Comparison of ENCODE assay signal across 31 cellular contexts in genomic region chr4:22510750-22511149, GRCh38. TPM values are rescaled to one million over a fixed set of nuclear protein-coding genes. Genes with fewer than 3 reads are reported as not detected.
DNase-seq lines count a peak whose midpoint lies in the region; FAIRE-seq and TF ChIP-seq lines count a peak whose summit lies in the region.
"Had no signal": no experiment of that assay in that cellular context is flagged by ENCODE, and none has a peak within 500 bp of the region (broad histone marks: within the 10 kb centered on the region; RNA-seq: fewer than 3 reads in every experiment).

No MANE protein-coding gene starts in this region.

- H3K27me3 ChIP-seq in brain microvascular endothelial cell (replicated peaks) = no peaks in the 10 kb centered on the region
- H3K27me3 ChIP-seq: BE2C, SJSA1 had no signal

- no peaks in the 10 kb centered on the region for H3K36me3 ChIP-seq in brain microvascular endothelial cell (replicated peaks)
- H3K36me3 ChIP-seq: BE2C, HAP-1, SJSA1 had no signal

- CTCF ChIA-PET in activated CD4-positive, alpha-beta T cell treated with anti-CD3 and anti-CD28 coated beads, Interleukin-2, amount 10 ng/mL, durations not matched to agents 7 days and 5 days (lab: Charles Lee) = interaction anchor here (0.6 kb wide), 1 partner anchor 26 kb away, joined by 4 read pairs; no protein-coding TSS in a partner anchor

- H3K4me1 Mint-ChIP-seq in nephron progenitor cell = peaks cover 52% of the 10 kb centered on the region
- peaks cover 17% of the 10 kb centered on the region for H3K4me1 Mint-ChIP-seq in activated CD4-positive, alpha-beta T cell treated with anti-CD3 and anti-CD28 coated beads, Interleukin-2, amount 10 ng/mL, durations not matched to agents 7 days and 5 days

- H3K27ac Mint-ChIP-seq in nephron progenitor cell = peak overlapping the region; percentile 15
- no peak overlapping the region for H3K27ac Mint-ChIP-seq in activated CD4-positive, alpha-beta T cell treated with anti-CD3 and anti-CD28 coated beads, Interleukin-2, amount 10 ng/mL, durations not matched to agents 7 days and 5 days
- H3K27ac Mint-ChIP-seq: CD14-positive monocyte; CD8-positive, alpha-beta memory T cell; IgD-negative memory B cell had no signal

- H3K27me3 Mint-ChIP-seq in nephron progenitor cell (ENCODE audit: low read depth, poor library complexity) = no peaks in the 10 kb centered on the region
- H3K27me3 Mint-ChIP-seq in activated CD4-positive, alpha-beta T cell treated with anti-CD3 and anti-CD28 coated beads, Interleukin-2, amount 10 ng/mL, durations not matched to agents 7 days and 5 days = peaks cover 2% of the 10 kb centered on the region

- TF ChIP-seq CTCF in nephron progenitor cell (IDR thresholded peaks at IDR 0.05) (no peak), brain microvascular endothelial cell (IDR thresholded peaks at IDR 0.05; ENCODE audit: low read depth, low read length, missing control alignments) (no peak)

- DNase-seq in NOMO-1 treated with DMSO at 0.1 percent for 48 hours (lab: John Stamatoyannopoulos, UW; ENCODE audit: unreplicated experiment) = peak; percentile 8
- no peak for DNase-seq in NOMO-1 treated with dmso at 0.1 percent for 144 hours (lab: John Stamatoyannopoulos, UW; ENCODE audit: unreplicated experiment)
- DNase-seq in nephron progenitor cell = no peak
- DNase-seq in activated CD4-positive, alpha-beta T cell treated with anti-CD3 and anti-CD28 coated beads, Interleukin-2, amount 10 ng/mL, durations not matched to agents 7 days and 5 days = no peak
- no peak for DNase-seq in brain microvascular endothelial cell
- DNase-seq in NCI-H510A (lab: John Stamatoyannopoulos, UW) = no peak
- DNase-seq: ACHN; BE2C; CD8-positive, alpha-beta memory T cell; DMS79 treated with DMSO at 0.1 percent for 48 hours; GF-D8; GOT3; NCI-H1092; NCI-H1436; NCI-H187; NCI-H2081 treated with DMSO at 0.1 percent for 48 hours; NCI-H2171; NCI-H226; NCI-H510A treated with DMSO at 0.1 percent for 48 hours; NCI-H748 treated with DMSO at 0.1 percent for 48 hours; PC-9; Right ventricle myocardium superior; RPMI8226 had no signal

- H3K27ac ChIP-seq in brain microvascular endothelial cell = no peak overlapping the region
- H3K27ac ChIP-seq: 22Rv1, KMS-11, PC-9, SJSA1 had no signal

- H3K36me3 Mint-ChIP-seq in nephron progenitor cell (ENCODE audit: low read depth) = peaks cover 64% of the 10 kb centered on the region
- no peaks in the 10 kb centered on the region for H3K36me3 Mint-ChIP-seq in activated CD4-positive, alpha-beta T cell treated with anti-CD3 and anti-CD28 coated beads, Interleukin-2, amount 10 ng/mL, durations not matched to agents 7 days and 5 days (ENCODE audit: low read depth)
- H3K36me3 Mint-ChIP-seq: CD14-positive monocyte; CD8-positive, alpha-beta memory T cell; IgD-negative memory B cell had no signal

- in situ Hi-C loops in brain microvascular endothelial cell (cut with HindIII; ENCODE audit: low pct_ligation_motif_present, low sequenced_read_pairs) = no loop called here

- peak overlapping the region; percentile 9 for H3K4me3 Mint-ChIP-seq in nephron progenitor cell
- H3K4me3 Mint-ChIP-seq in activated CD4-positive, alpha-beta T cell treated with anti-CD3 and anti-CD28 coated beads, Interleukin-2, amount 10 ng/mL, durations not matched to agents 7 days and 5 days = no peak overlapping the region
- H3K4me3 Mint-ChIP-seq: CD14-positive monocyte; CD8-positive, alpha-beta memory T cell; IgD-negative memory B cell had no signal

- H3K4me3 ChIP-seq in brain microvascular endothelial cell (ENCODE audit: low read depth, low read length) = no peak overlapping the region
- H3K4me3 ChIP-seq: HAP-1, PC-9, SJSA1 had no signal

- POLR2A ChIA-PET in activated CD4-positive, alpha-beta T cell treated with anti-CD3 and anti-CD28 coated beads, Interleukin-2, amount 10 ng/mL, durations not matched to agents 7 days and 5 days (lab: Charles Lee) = no interaction called here

- peak; percentile 41 for FAIRE-seq in colon (lab: Jason Lieb, UNC)
- FAIRE-seq: GM12891 had no signal

- H3K9me3 Mint-ChIP-seq in nephron progenitor cell = peaks cover 37% of the 10 kb centered on the region
- H3K9me3 Mint-ChIP-seq in activated CD4-positive, alpha-beta T cell treated with anti-CD3 and anti-CD28 coated beads, Interleukin-2, amount 10 ng/mL, durations not matched to agents 7 days and 5 days = no peaks in the 10 kb centered on the region
- H3K9me3 Mint-ChIP-seq: CD14-positive monocyte had no signal

RNA-seq across cellular contexts. Expression of gene ADGRA3, which starts 5.1 kb away (rescaled TPM):
- 1 to 10 TPM; 2.6 to 3.2 TPM for total RNA-seq in activated CD4-positive, alpha-beta T cell treated with anti-CD3 and anti-CD28 coated beads, Interleukin-2, amount 10 ng/mL, durations not matched to agents 7 days and 5 days
